ENCODE assay signal across 1 cellular context in the genomic region with DNA sequence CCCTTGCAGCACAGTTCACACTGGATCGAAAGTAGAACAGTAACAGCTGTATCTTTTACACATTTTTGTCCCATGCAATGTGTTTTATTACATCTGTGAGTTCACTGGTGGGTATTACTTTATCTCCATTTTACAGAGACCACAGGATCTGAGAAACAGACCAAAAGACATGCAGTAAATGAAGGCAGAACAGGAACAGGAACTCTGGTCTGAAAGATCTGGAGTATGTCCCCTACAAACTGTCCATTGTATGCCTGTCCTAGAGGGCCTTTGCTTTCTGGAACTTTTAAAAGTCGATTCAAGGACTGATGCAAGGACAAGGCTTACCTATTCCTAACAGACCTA.
TF ChIP-seq lines count a peak whose summit lies in the region.

No MANE protein-coding gene starts in this region.

TF ChIP-seq in IMR-90, 13 proteins besides CTCF, POLR2A, EP300 and RAD21:
- TF ChIP-seq MXI1 (IDR thresholded peaks at IDR 0.05; ENCODE audit: borderline replicate concordance, low read depth, low read length) = no peak
- TF ChIP-seq SMC3 (IDR thresholded peaks at IDR 0.05; ENCODE audit: low read depth, low read length) = no peak
- no peak for TF ChIP-seq RCOR1 (IDR thresholded peaks at IDR 0.05; ENCODE audit: insufficient replicate concordance, low read length)
- TF ChIP-seq MAZ (IDR thresholded peaks at IDR 0.05; ENCODE audit: borderline replicate concordance, low read depth, low read length) = no peak
- TF ChIP-seq CEBPB (IDR thresholded peaks at IDR 0.05; ENCODE audit: low read depth, low read length) = no peak
- no peak for TF ChIP-seq RFX5 (IDR thresholded peaks at IDR 0.05; ENCODE audit: low read depth, low read length)
- TF ChIP-seq NFE2L2 (IDR thresholded peaks at IDR 0.05; ENCODE audit: low read depth, low read length) = no peak
- TF ChIP-seq USF2 (IDR thresholded peaks at IDR 0.05; ENCODE audit: low read depth, low read length) = no peak
- no peak for TF ChIP-seq ELK1 (IDR thresholded peaks at IDR 0.05; ENCODE audit: borderline replicate concordance, low read depth, low read length)
- no peak for TF ChIP-seq FOS (IDR thresholded peaks at IDR 0.05; ENCODE audit: low read depth, low read length)
- no peak for TF ChIP-seq CHD1 (IDR thresholded peaks at IDR 0.05; ENCODE audit: low read depth, low read length)
- no peak for TF ChIP-seq BHLHE40 (IDR thresholded peaks at IDR 0.05; ENCODE audit: low read depth, low read length)
- TF ChIP-seq MAFK (IDR thresholded peaks at IDR 0.05; ENCODE audit: low read depth, low read length) = no peak
